In the genomic region with DNA sequence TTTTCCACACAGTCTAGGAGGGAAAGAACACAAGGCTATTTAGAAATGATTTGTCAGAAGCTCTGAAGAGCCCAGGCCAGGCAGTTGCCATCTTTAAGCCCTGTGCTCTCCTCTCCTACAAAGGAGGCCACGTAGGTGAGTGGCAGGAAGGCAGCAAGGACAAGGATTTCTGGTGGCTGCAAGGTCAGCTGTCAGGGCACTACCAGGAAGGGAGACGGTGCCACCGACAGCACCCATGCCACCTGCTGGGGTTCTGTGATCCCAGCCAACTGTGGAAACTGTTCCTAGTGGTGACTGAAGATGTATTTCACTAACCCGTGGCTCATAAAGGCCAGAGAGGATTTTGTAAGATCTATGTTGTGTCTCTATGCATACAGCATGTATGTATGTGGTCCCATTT, we compare ENCODE assay signal across 16 cellular contexts. TPM values are rescaled to one million over a fixed set of nuclear protein-coding genes. Genes with fewer than 3 reads are reported as not detected.
DNase-seq lines count a peak whose midpoint lies in the region; ATAC-seq and TF ChIP-seq lines count a peak whose summit lies in the region.
"Had no signal": no experiment of that assay in that cellular context is flagged by ENCODE, and none has a peak within 500 bp of the region (broad histone marks: within the 10 kb centered on the region; RNA-seq: fewer than 3 reads in every experiment).

No MANE protein-coding gene starts in this region.

- H3K27me3 ChIP-seq in HCT116 (ENCODE audit: insufficient read depth, low read length): no peaks in the 10 kb centered on the region

- H3K4me3 Mint-ChIP-seq in naive B cell: no peak overlapping the region
- H3K4me3 Mint-ChIP-seq: B cell, CD14-positive monocyte had no signal

- no peaks in the 10 kb centered on the region for H3K4me1 ChIP-seq in HCT116 (ENCODE audit: control insufficient read depth in 1 of 2, insufficient read depth in 2 of 2, low read length in 2 of 2)

- TF ChIP-seq POLR2A in HCT116 (IDR thresholded peaks at IDR 0.05; ENCODE audit: borderline replicate concordance, extremely low read depth, insufficient read depth, insufficient read length): no peak

- no peaks in the 10 kb centered on the region for H3K9me3 ChIP-seq in HCT116 (ENCODE audit: control insufficient read depth in 1 of 2, insufficient read depth in 1 of 2, low read depth in 1 of 2, low read length in 2 of 2)
- H3K9me3 ChIP-seq: A549 had no signal

- no TSS peak for BruUV-seq in HCT116 (replicated peaks; lab: Mats Ljungman, UMichigan)

- no peaks in the 10 kb centered on the region for H3K9me3 Mint-ChIP-seq in naive B cell
- H3K9me3 Mint-ChIP-seq: CD14-positive monocyte had no signal

- no peak overlapping the region for H3K9ac ChIP-seq in HCT116 (ENCODE audit: low read length)

- POLR2A ChIA-PET in HCT116 (lab: Charles Lee): no interaction called here

- RAD21 ChIA-PET in HCT116 (lab: Charles Lee; ENCODE audit: low non-redundant PET in 1 of 2, low total read pairs in 2 of 2, uncharacterized antibody in 2 of 2, unreplicated experiment in 2 of 2): no interaction called here

- H4K20me1 ChIP-seq in HCT116 (ENCODE audit: insufficient read depth): peaks cover 6% of the 10 kb centered on the region; the same call in 1 of the 2 replicates

- intact Hi-C loops in HCT116 (cut with micrococcal nuclease): no loop called here

- no peak for TF ChIP-seq RAD21 in HCT116 (IDR thresholded peaks at IDR 0.05; ENCODE audit: low read depth)

- no peaks in the 10 kb centered on the region for H3K4me1 Mint-ChIP-seq in naive B cell
- H3K4me1 Mint-ChIP-seq: B cell, CD14-positive monocyte had no signal

- CTCF ChIA-PET in HCT116 (lab: Charles Lee): no interaction called here

- no peaks in the 10 kb centered on the region for H3K9me2 ChIP-seq in HCT116 (ENCODE audit: insufficient read depth)

- no peak overlapping the region for H2AFZ ChIP-seq in HCT116 (ENCODE audit: low read depth, low read length, poor library complexity, severe bottlenecking)

- no peak overlapping the region for H3K4me2 ChIP-seq in HCT116 (ENCODE audit: low read length)
- H3K4me2 ChIP-seq: A549 had no signal

- TF ChIP-seq CTCF in HCT116 (IDR thresholded peaks at IDR 0.05 in 2 of 3, conservative IDR thresholded peaks at IDR 0.05 in 1 of 3; ENCODE audit: borderline replicate concordance in 1 of 3, insufficient read depth in 1 of 3, low read depth in 2 of 3, low read length in 2 of 3): no peak

- H3K36me3 ChIP-seq in HCT116 (ENCODE audit: control insufficient read depth in 1 of 2, insufficient read depth in 2 of 2, low read length in 2 of 2): peaks cover 52 to 60% of the 10 kb centered on the region in 2 experiments

- H3K36me3 Mint-ChIP-seq in naive B cell: peaks cover 9 to 18% of the 10 kb centered on the region in 2 donors

- H3K27ac Mint-ChIP-seq in naive B cell: peak overlapping the region in 4 of 6 donors; percentile 8 to 64 (median 26)
- H3K27ac Mint-ChIP-seq: B cell had no signal

- ATAC-seq in HCT116 (0 out of 2 replicates have a peak, but pooled peaks have one; percentile 10), naive B cell (ENCODE audit: low read depth in 2 of 2) (no peak)
- ATAC-seq: A549, SK-N-SH treated with all-trans-retinoic acid at 6 μM for 48 hours had no signal

- peaks cover 3% of the 10 kb centered on the region; the same call in 1 of the 2 replicates for H3K79me2 ChIP-seq in HCT116 (ENCODE audit: insufficient read depth, low read length)

- no peak overlapping the region for H3K4me3 ChIP-seq in HCT116 (replicated peaks in 1 of 2; ENCODE audit: low read depth in 1 of 2, low read length in 2 of 2)
- H3K4me3 ChIP-seq: A549 had no signal

- no peaks in the 10 kb centered on the region for H3K27me3 Mint-ChIP-seq in naive B cell
- H3K27me3 Mint-ChIP-seq: B cell had no signal

- H3K27ac ChIP-seq in HCT116 (ENCODE audit: low read depth, low read length): no peak overlapping the region
- H3K27ac ChIP-seq: A549 had no signal

- DNase-seq in NCI-H510A (lab: John Stamatoyannopoulos, UW) (peak; percentile 15), NCI-H510A treated with DMSO at 0.1 percent for 48 hours (lab: John Stamatoyannopoulos, UW) (no peak), HCT116 (ENCODE audit: low read depth, low spot score) (no peak), NCI-H2029 treated with DMSO at 0.1 percent for 48 hours (lab: John Stamatoyannopoulos, UW) (peak; percentile 47), naive B cell (no peak)
- no peak for DNase-seq in activated CD4-positive, alpha-beta T cell treated with anti-CD3 and anti-CD28 coated beads for 4 hours
- DNase-seq in stimulated activated CD4-positive, alpha-beta T cell treated with anti-CD3 and anti-CD28 coated beads, Interleukin-4, amount 100 ng/mL, for 1 hour: no peak
- DNase-seq: H7; KG1; NCI-H1105 treated with DMSO at 0.1 percent for 48 hours; NCI-H774; NK-92 treated with Interleukin-12 subunit alpha and Interleukin-12 subunit beta, amount 100 ng/mL, for 24 hours had no signal

TF ChIP-seq in HCT116, 20 proteins besides CTCF, POLR2A, EP300 and RAD21:
- TF ChIP-seq SIN3A (IDR thresholded peaks at IDR 0.05; ENCODE audit: low read depth) (0 out of 2 replicates have a peak, but pooled peaks have one; percentile 34), EGR1 (IDR thresholded peaks at IDR 0.05; ENCODE audit: low read depth) (no peak), CBX3 (IDR thresholded peaks at IDR 0.05; ENCODE audit: low read depth) (no peak), ZNF274 (IDR thresholded peaks at IDR 0.05; ENCODE audit: low read depth, low read length) (no peak), ZBTB33 (IDR thresholded peaks at IDR 0.05; ENCODE audit: extremely low read depth, insufficient replicate concordance, low read length) (no peak), SP1 (IDR thresholded peaks at IDR 0.05; ENCODE audit: low read depth) (no peak)
- TF ChIP-seq, protein P1, sequence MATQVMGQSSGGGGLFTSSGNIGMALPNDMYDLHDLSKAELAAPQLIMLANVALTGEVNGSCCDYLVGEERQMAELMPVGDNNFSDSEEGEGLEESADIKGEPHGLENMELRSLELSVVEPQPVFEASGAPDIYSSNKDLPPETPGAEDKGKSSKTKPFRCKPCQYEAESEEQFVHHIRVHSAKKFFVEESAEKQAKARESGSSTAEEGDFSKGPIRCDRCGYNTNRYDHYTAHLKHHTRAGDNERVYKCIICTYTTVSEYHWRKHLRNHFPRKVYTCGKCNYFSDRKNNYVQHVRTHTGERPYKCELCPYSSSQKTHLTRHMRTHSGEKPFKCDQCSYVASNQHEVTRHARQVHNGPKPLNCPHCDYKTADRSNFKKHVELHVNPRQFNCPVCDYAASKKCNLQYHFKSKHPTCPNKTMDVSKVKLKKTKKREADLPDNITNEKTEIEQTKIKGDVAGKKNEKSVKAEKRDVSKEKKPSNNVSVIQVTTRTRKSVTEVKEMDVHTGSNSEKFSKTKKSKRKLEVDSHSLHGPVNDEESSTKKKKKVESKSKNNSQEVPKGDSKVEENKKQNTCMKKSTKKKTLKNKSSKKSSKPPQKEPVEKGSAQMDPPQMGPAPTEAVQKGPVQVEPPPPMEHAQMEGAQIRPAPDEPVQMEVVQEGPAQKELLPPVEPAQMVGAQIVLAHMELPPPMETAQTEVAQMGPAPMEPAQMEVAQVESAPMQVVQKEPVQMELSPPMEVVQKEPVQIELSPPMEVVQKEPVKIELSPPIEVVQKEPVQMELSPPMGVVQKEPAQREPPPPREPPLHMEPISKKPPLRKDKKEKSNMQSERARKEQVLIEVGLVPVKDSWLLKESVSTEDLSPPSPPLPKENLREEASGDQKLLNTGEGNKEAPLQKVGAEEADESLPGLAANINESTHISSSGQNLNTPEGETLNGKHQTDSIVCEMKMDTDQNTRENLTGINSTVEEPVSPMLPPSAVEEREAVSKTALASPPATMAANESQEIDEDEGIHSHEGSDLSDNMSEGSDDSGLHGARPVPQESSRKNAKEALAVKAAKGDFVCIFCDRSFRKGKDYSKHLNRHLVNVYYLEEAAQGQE (IDR thresholded peaks at IDR 0.05; ENCODE audit: low read depth): no peak

RNA-seq across cellular contexts. Expression of gene BCCIP, which starts 15.8 kb away (rescaled TPM):
- 159 TPM for total RNA-seq in HCT116 (2021; ENCODE audit: unreplicated experiment)
- polyA plus RNA-seq in HCT116 (2012): 58.1 and 72.5 TPM in 2 replicates
- 100 to 1,000 TPM in 1 of 6 donors, 10 to 100 TPM in 5; 73.7 to 109 (median 85.7) TPM for polyA plus RNA-seq in naive B cell (ENCODE audit: low read depth in 6 of 6)

RNA-seq across cellular contexts. Expression of gene UROS, which starts 16.1 kb away (rescaled TPM):
- 63.9 TPM for total RNA-seq in HCT116 (2021; ENCODE audit: unreplicated experiment)
- polyA plus RNA-seq in HCT116 (2012): 25.4 and 31.1 TPM in 2 replicates
- 10 to 100 TPM; 54.1 to 73.5 (median 56.1) TPM for polyA plus RNA-seq in naive B cell (ENCODE audit: low read depth in 6 of 6)

RNA-seq across cellular contexts. Expression of gene DHX32, which starts 41.9 kb away (rescaled TPM):
- total RNA-seq in HCT116 (2021; ENCODE audit: unreplicated experiment): 50.9 TPM
- 29.6 and 34.1 TPM in 2 replicates for polyA plus RNA-seq in HCT116 (2012)
- 10 to 100 TPM; 10.8 to 19.3 (median 16.7) TPM for polyA plus RNA-seq in naive B cell (ENCODE audit: low read depth in 6 of 6)

RNA-seq across cellular contexts. Expression of gene FANK1, which starts 57.2 kb away (rescaled TPM):
- total RNA-seq in HCT116 (2021; ENCODE audit: unreplicated experiment): 5.4 TPM
- polyA plus RNA-seq in HCT116 (2012): 4.8 and 6.7 TPM in 2 replicates
- not detected for polyA plus RNA-seq in naive B cell (ENCODE audit: low read depth in 6 of 6)
- total RNA-seq: B cell had no signal
- polyA plus RNA-seq: CD14-positive monocyte had no signal

Comparison
In these comparisons a context has a peak if more than half of its experiments do, and no peak if none do; other contexts are left out.
1. DNase-seq: peak in NCI-H510A (single experiment) and NCI-H2029 treated with DMSO at 0.1 percent for 48 hours (single experiment); none in NCI-H510A treated with DMSO at 0.1 percent for 48 hours (single experiment), HCT116 (single experiment), naive B cell (single experiment), activated CD4-positive, alpha-beta T cell treated with anti-CD3 and anti-CD28 coated beads for 4 hours (0 of 2) and stimulated activated CD4-positive, alpha-beta T cell treated with anti-CD3 and anti-CD28 coated beads, Interleukin-4, amount 100 ng/mL, for 1 hour (single experiment).